8 cellular contexts compared by ENCODE assay signal in genomic region chr10:987906-988666, GRCh38. TPM values are rescaled to one million over a fixed set of nuclear protein-coding genes. Genes with fewer than 3 reads are reported as not detected.
DNase-seq lines count a peak whose midpoint lies in the region; ATAC-seq and TF ChIP-seq lines count a peak whose summit lies in the region.

Gene GTPBP4 (plus strand): TSS chr10:988434. CDS start chr10:988480, 46 bp downstream.

- peak within 1 kb of the TSS; percentile 93 for H3K4me3 Mint-ChIP-seq in activated naive CD8-positive, alpha-beta T cell treated with anti-CD3 and anti-CD28 coated beads for 36 hours
- peak within 1 kb of the TSS; percentile 92 for H3K4me3 Mint-ChIP-seq in osteocyte (ENCODE audit: unreplicated experiment)

- peaks cover 35% of the 10 kb centered on the region for H3K36me3 Mint-ChIP-seq in activated naive CD8-positive, alpha-beta T cell treated with anti-CD3 and anti-CD28 coated beads for 36 hours
- peaks cover 5% of the 10 kb centered on the region for H3K36me3 Mint-ChIP-seq in osteocyte (ENCODE audit: unreplicated experiment)

- intact Hi-C loops in head of caudate nucleus (cut with DNase I) = loop anchor here (1.0 to 5.0 kb wide), 2 partner anchors 56 to 68 kb away; partner anchors contain the start of genes LARP4B and WDR37

- H3K27ac ChIP-seq in thymus (ENCODE audit: low read depth) = peak within 1 kb of the TSS; percentile 88

- ATAC-seq in HG02588 (IDR thresholded peaks at IDR 0.05; ENCODE audit: unreplicated experiment) = peak; percentile 93

- H3K4me1 Mint-ChIP-seq in activated naive CD8-positive, alpha-beta T cell treated with anti-CD3 and anti-CD28 coated beads for 36 hours = peaks cover 30% of the 10 kb centered on the region
- H3K4me1 Mint-ChIP-seq in osteocyte (ENCODE audit: unreplicated experiment) = peaks cover 31% of the 10 kb centered on the region

- peaks cover 10% of the 10 kb centered on the region for H3K4me1 ChIP-seq in thymus (ENCODE audit: control insufficient read depth, insufficient read depth, low read length)

- H3K4me3 ChIP-seq in thymus (ENCODE audit: low read length) = peak within 1 kb of the TSS; percentile 89

- DNase-seq in NCI-H1048 (lab: John Stamatoyannopoulos, UW) (peak; percentile 91), SKM-1 treated with dmso at 0.1 percent for 144 hours (lab: John Stamatoyannopoulos, UW; ENCODE audit: unreplicated experiment) (peak; percentile 79), head of caudate nucleus (peak; percentile 97 to 100 (median 99)), osteocyte (ENCODE audit: extremely low spot score, unreplicated experiment) (peak; percentile 97)
- DNase-seq in activated naive CD8-positive, alpha-beta T cell treated with anti-CD3 and anti-CD28 coated beads for 36 hours = peak; percentile 97

- H3K36me3 ChIP-seq in thymus (ENCODE audit: control insufficient read depth, insufficient read depth) = peaks cover 8% of the 10 kb centered on the region

- no peaks in the 10 kb centered on the region for H3K27me3 ChIP-seq in thymus (ENCODE audit: control insufficient read depth, insufficient read depth)

- WGBS in thymus = under 1% methylated on average over 71 of the region's 71 CpGs

- peak; percentile 10 for TF ChIP-seq CTCF in osteocyte (IDR thresholded peaks at IDR 0.05)

- peak; percentile 59 for TF ChIP-seq POLR2A in GM10847 (IDR thresholded peaks at IDR 0.05; ENCODE audit: extremely low read depth, insufficient read length)

- no peaks in the 10 kb centered on the region for H3K27me3 Mint-ChIP-seq in activated naive CD8-positive, alpha-beta T cell treated with anti-CD3 and anti-CD28 coated beads for 36 hours
- no peaks in the 10 kb centered on the region for H3K27me3 Mint-ChIP-seq in osteocyte (ENCODE audit: unreplicated experiment)

- H3K27ac Mint-ChIP-seq in activated naive CD8-positive, alpha-beta T cell treated with anti-CD3 and anti-CD28 coated beads for 36 hours = peak within 1 kb of the TSS; percentile 97
- H3K27ac Mint-ChIP-seq in osteocyte (ENCODE audit: unreplicated experiment) = peak within 1 kb of the TSS; percentile 93

- no peaks in the 10 kb centered on the region for H3K9me3 Mint-ChIP-seq in activated naive CD8-positive, alpha-beta T cell treated with anti-CD3 and anti-CD28 coated beads for 36 hours
- H3K9me3 Mint-ChIP-seq in osteocyte (ENCODE audit: unreplicated experiment) = no peaks in the 10 kb centered on the region

- H3K9me3 ChIP-seq in thymus (ENCODE audit: control insufficient read depth) = no peaks in the 10 kb centered on the region

RNA-seq across cellular contexts. Expression of gene GTPBP4, which starts in this region (rescaled TPM):
- total RNA-seq in activated naive CD8-positive, alpha-beta T cell treated with anti-CD3 and anti-CD28 coated beads for 36 hours = 100 to 1,000 TPM; 158 to 163 TPM
- 47.7 and 53.7 TPM in 2 replicates for total RNA-seq in osteocyte
- 32.0 TPM for polyA plus RNA-seq in thymus

Comparison
In these comparisons a context has a peak if more than half of its experiments do, and no peak if none do; other contexts are left out.
1. Peak in every context shown above with its lines: DNase-seq, ATAC-seq, H3K4me3 ChIP-seq and H3K27ac ChIP-seq.